Comparison of ENCODE assay signal across 8 cellular contexts in the genomic region with DNA sequence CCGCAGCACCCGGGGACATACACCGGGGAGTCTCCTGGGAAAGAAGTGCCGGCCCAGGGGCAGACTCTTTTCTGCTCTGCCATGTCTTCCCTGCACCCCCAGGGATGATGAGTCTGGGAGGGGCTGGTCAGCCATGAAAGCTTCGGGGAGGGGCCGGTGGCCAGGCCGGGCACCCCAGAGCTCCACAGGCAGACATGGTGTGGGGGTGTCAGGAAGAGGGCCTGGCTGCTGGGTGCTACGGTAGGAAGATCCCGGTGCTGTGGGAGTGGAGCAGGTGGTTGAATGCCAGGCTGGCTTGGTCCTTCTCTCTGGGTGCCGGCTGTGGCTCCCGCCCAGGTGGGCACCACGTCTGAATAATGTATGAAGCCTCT. TPM values are rescaled to one million over a fixed set of nuclear protein-coding genes. Genes with fewer than 3 reads are reported as not detected.
A peak's percentile ranks its signal among the peaks of the same experiment; 100 is the strongest.
DNase-seq lines count a peak whose midpoint lies in the region; ATAC-seq and TF ChIP-seq lines count a peak whose summit lies in the region.
"Had no signal": no experiment of that assay in that cellular context is flagged by ENCODE, and none has a peak within 500 bp of the region (broad histone marks: within the 10 kb centered on the region; RNA-seq: fewer than 3 reads in every experiment).

No MANE protein-coding gene starts in this region.

- peak overlapping the region; percentile 48 to 80 (median 72) for H3K4me3 Mint-ChIP-seq in CD4-positive, CD25-positive, alpha-beta regulatory T cell
- peak overlapping the region; percentile 69 for H3K4me3 Mint-ChIP-seq in natural killer cell treated with Interleukin-12 subunit alpha and Interleukin-12 subunit beta and Interleukin-15 and Interleukin-18, amount 100 ng/mL, for 72 hours

- H3K18ac ChIP-seq in trophoblast cell (ENCODE audit: low read length) = no peak overlapping the region

- peak overlapping the region; percentile 78 to 96 (median 93) for H3K27ac Mint-ChIP-seq in CD4-positive, CD25-positive, alpha-beta regulatory T cell
- H3K27ac Mint-ChIP-seq in natural killer cell treated with Interleukin-12 subunit alpha and Interleukin-12 subunit beta and Interleukin-15 and Interleukin-18, amount 100 ng/mL, for 72 hours = peak overlapping the region; percentile 62 to 76

- peak overlapping the region; percentile 51 for H3K27ac ChIP-seq in CD4-positive, CD25-positive, alpha-beta regulatory T cell (ENCODE audit: insufficient read depth, low read length, poor library complexity, severe bottlenecking)
- H3K27ac ChIP-seq in adrenal gland (peak overlapping the region; percentile 71 to 97 (median 88)), trophoblast cell (ENCODE audit: low read depth, low read length) (no peak overlapping the region)

- ATAC-seq in CD4-positive, CD25-positive, alpha-beta regulatory T cell (ENCODE audit: low read depth in 2 of 2) = no peak
- no peak for ATAC-seq in natural killer cell treated with Interleukin-12 subunit alpha and Interleukin-12 subunit beta and Interleukin-15 and Interleukin-18, amount 100 ng/mL, for 72 hours
- ATAC-seq in GM19328 (IDR thresholded peaks at IDR 0.05; ENCODE audit: unreplicated experiment) (no peak), HG02623 (IDR thresholded peaks at IDR 0.05; ENCODE audit: unreplicated experiment) (no peak)

- H3K4me1 Mint-ChIP-seq in CD4-positive, CD25-positive, alpha-beta regulatory T cell = peaks cover 0 to 74% (median 17%) of the 10 kb centered on the region in 4 donors
- H3K4me1 Mint-ChIP-seq in natural killer cell treated with Interleukin-12 subunit alpha and Interleukin-12 subunit beta and Interleukin-15 and Interleukin-18, amount 100 ng/mL, for 72 hours (ENCODE audit: low read depth in 2 of 2) = peaks cover 35 to 49% of the 10 kb centered on the region in 2 donors

- WGBS in adrenal gland, 4 donors = 42 to 64% (median 44%) methylated on average over 10 to 12 of the region's 12 CpGs
- no CpG with 5 or more reads among the region's 12 CpGs for WGBS in trophoblast cell (ENCODE audit: extremely low coverage, insufficient coverage, insufficient read length)

- H3K23ac ChIP-seq in trophoblast cell (ENCODE audit: low read length) = no peak overlapping the region

- no peak overlapping the region for H3K4me3 ChIP-seq in CD4-positive, CD25-positive, alpha-beta regulatory T cell (ENCODE audit: low read depth, low read length)
- H3K4me3 ChIP-seq in adrenal gland = peak overlapping the region in 3 of 4 donors; percentile 25 to 60 (median 32)
- no peak overlapping the region for H3K4me3 ChIP-seq in trophoblast cell (ENCODE audit: low read depth, low read length)

- no peak overlapping the region for H2BK12ac ChIP-seq in trophoblast cell (ENCODE audit: low read length)

- peaks cover 86% of the 10 kb centered on the region for H3K4me1 ChIP-seq in CD4-positive, CD25-positive, alpha-beta regulatory T cell (ENCODE audit: control insufficient read depth, insufficient read depth, low read length, poor library complexity, severe bottlenecking)
- peaks cover 22 to 47% of the 10 kb centered on the region in 2 donors for H3K4me1 ChIP-seq in adrenal gland (replicated peaks in 1 of 2)
- no peaks in the 10 kb centered on the region for H3K4me1 ChIP-seq in trophoblast cell (ENCODE audit: control insufficient read depth in 1 of 2, insufficient read depth in 2 of 2, low read length in 2 of 2)

- H3K27me3 Mint-ChIP-seq in CD4-positive, CD25-positive, alpha-beta regulatory T cell = no peaks in the 10 kb centered on the region
- H3K27me3 Mint-ChIP-seq in natural killer cell treated with Interleukin-12 subunit alpha and Interleukin-12 subunit beta and Interleukin-15 and Interleukin-18, amount 100 ng/mL, for 72 hours = no peaks in the 10 kb centered on the region

- no peak overlapping the region for H2AK5ac ChIP-seq in trophoblast cell (ENCODE audit: low read length)

- H4K91ac ChIP-seq in trophoblast cell (ENCODE audit: low read depth, low read length) = no peak overlapping the region

- no peak overlapping the region for H4K12ac ChIP-seq in trophoblast cell (ENCODE audit: low read depth, low read length)

- peaks cover 3% of the 10 kb centered on the region for H3K36me3 Mint-ChIP-seq in CD4-positive, CD25-positive, alpha-beta regulatory T cell
- H3K36me3 Mint-ChIP-seq in natural killer cell treated with Interleukin-12 subunit alpha and Interleukin-12 subunit beta and Interleukin-15 and Interleukin-18, amount 100 ng/mL, for 72 hours = no peaks in the 10 kb centered on the region

- no peak overlapping the region for H2BK120ac ChIP-seq in trophoblast cell (ENCODE audit: insufficient read depth, low read length, poor library complexity)

- H2BK5ac ChIP-seq in trophoblast cell (ENCODE audit: low read depth, low read length, poor library complexity) = no peak overlapping the region

- H3K4ac ChIP-seq in trophoblast cell (ENCODE audit: low read depth, low read length) = no peak overlapping the region

- H3K27me3 ChIP-seq in CD4-positive, CD25-positive, alpha-beta regulatory T cell (ENCODE audit: control insufficient read depth, insufficient read depth, low read length) = no peaks in the 10 kb centered on the region
- H3K27me3 ChIP-seq in adrenal gland = no peaks in the 10 kb centered on the region
- H3K27me3 ChIP-seq in trophoblast cell (ENCODE audit: insufficient read depth, low read length) = no peaks in the 10 kb centered on the region

- H3K9me3 ChIP-seq in CD4-positive, CD25-positive, alpha-beta regulatory T cell (ENCODE audit: control insufficient read depth in 2 of 2, low read length in 2 of 2) = no peaks in the 10 kb centered on the region
- no peaks in the 10 kb centered on the region for H3K9me3 ChIP-seq in adrenal gland (replicated peaks in 1 of 3)
- peaks cover 2% of the 10 kb centered on the region for H3K9me3 ChIP-seq in trophoblast cell (ENCODE audit: insufficient read depth, low read depth, low read length)

- no peak overlapping the region for H3K4me2 ChIP-seq in trophoblast cell (ENCODE audit: low read length)

- H3K9me3 Mint-ChIP-seq in CD4-positive, CD25-positive, alpha-beta regulatory T cell = peaks cover 0 to 1% (median 0%) of the 10 kb centered on the region in 7 donors
- H3K9me3 Mint-ChIP-seq in natural killer cell treated with Interleukin-12 subunit alpha and Interleukin-12 subunit beta and Interleukin-15 and Interleukin-18, amount 100 ng/mL, for 72 hours = no peaks in the 10 kb centered on the region

- H3K79me2 ChIP-seq in trophoblast cell (ENCODE audit: control insufficient read depth, insufficient read depth, low read length, poor library complexity) = no peaks in the 10 kb centered on the region

- no peak for DNase-seq in CD4-positive, CD25-positive, alpha-beta regulatory T cell
- DNase-seq in adrenal gland = no peak
- no peak for DNase-seq in natural killer cell treated with Interleukin-12 subunit alpha and Interleukin-12 subunit beta and Interleukin-15 and Interleukin-18, amount 100 ng/mL, for 72 hours (ENCODE audit: low spot score)
- no peak for DNase-seq in trophoblast cell
- DNase-seq: NCI-H526 treated with DMSO at 0.1 percent for 48 hours, SW 1271 had no signal

- intact Hi-C loops in adrenal gland (cut with DNase I) = no loop called here

- H3K79me1 ChIP-seq in trophoblast cell (ENCODE audit: low read length) = no peaks in the 10 kb centered on the region

- no peak for TF ChIP-seq POLR2A in adrenal gland (IDR thresholded peaks at IDR 0.05)

- no peak overlapping the region for H4K8ac ChIP-seq in trophoblast cell (ENCODE audit: low read depth, low read length)

- H3K14ac ChIP-seq in trophoblast cell (ENCODE audit: low read length) = no peak overlapping the region

- TF ChIP-seq CTCF in adrenal gland (IDR thresholded peaks at IDR 0.05) = no peak

- H3K36me3 ChIP-seq in CD4-positive, CD25-positive, alpha-beta regulatory T cell (ENCODE audit: control insufficient read depth, insufficient read depth, low read length) = peaks cover 4% of the 10 kb centered on the region
- no peaks in the 10 kb centered on the region for H3K36me3 ChIP-seq in adrenal gland (replicated peaks in 1 of 2)
- no peaks in the 10 kb centered on the region for H3K36me3 ChIP-seq in trophoblast cell (ENCODE audit: control insufficient read depth in 1 of 2, insufficient read depth in 2 of 2, low read length in 2 of 2)

- H2AFZ ChIP-seq in trophoblast cell (ENCODE audit: insufficient read depth, low read length, poor library complexity) = no peak overlapping the region

- no peak overlapping the region for H3K9ac ChIP-seq in trophoblast cell (ENCODE audit: low read length)

RNA-seq across cellular contexts. Expression of a gene that starts 17.4 kb away (rescaled TPM):
- 453 TPM for total RNA-seq in CD4-positive, CD25-positive, alpha-beta regulatory T cell
- polyA plus RNA-seq in CD4-positive, CD25-positive, alpha-beta regulatory T cell = 100 to 1,000 TPM; 381 to 514 (median 444) TPM
- 100 to 1,000 TPM; 158 to 323 (median 250) TPM for total RNA-seq in adrenal gland
- 1,000 to 10,000 TPM in 1 of 3 donors, 100 to 1,000 TPM in 2; 319 to 1,341 (median 324) TPM for polyA plus RNA-seq in adrenal gland
- total RNA-seq in natural killer cell treated with Interleukin-12 subunit alpha and Interleukin-12 subunit beta and Interleukin-15 and Interleukin-18, amount 100 ng/mL, for 72 hours = 100 to 1,000 TPM; 240 to 358 TPM
- 0.67 and 0.68 TPM in 2 replicates for polyA plus RNA-seq in trophoblast cell (2013)

RNA-seq across cellular contexts. Expression of a gene that starts 21.4 kb away (rescaled TPM):
- not detected for total RNA-seq in CD4-positive, CD25-positive, alpha-beta regulatory T cell
- under 1 TPM in 3 of 4 donors, not detected in 1; 0.06 to 0.09 (median 0.08) TPM for polyA plus RNA-seq in CD4-positive, CD25-positive, alpha-beta regulatory T cell
- total RNA-seq in adrenal gland = under 1 TPM in 4 of 8 donors, not detected in 4; 0.07 to 0.30 (median 0.15) TPM
- 1 to 10 TPM in 2 of 3 donors, not detected in 1; 1.1 to 2.3 TPM for polyA plus RNA-seq in adrenal gland
- not detected for total RNA-seq in natural killer cell treated with Interleukin-12 subunit alpha and Interleukin-12 subunit beta and Interleukin-15 and Interleukin-18, amount 100 ng/mL, for 72 hours
- polyA plus RNA-seq in trophoblast cell (2013) = not detected in 2 replicates

RNA-seq across cellular contexts. Expression of a gene that starts 31.5 kb away (rescaled TPM):
- not detected for total RNA-seq in CD4-positive, CD25-positive, alpha-beta regulatory T cell
- polyA plus RNA-seq in CD4-positive, CD25-positive, alpha-beta regulatory T cell = not detected
- total RNA-seq in adrenal gland = 1 to 10 TPM in 3 of 8 donors, under 1 TPM in 2, not detected in 3; 0.55 to 4.2 (median 1.4) TPM
- 10 to 100 TPM in 2 of 3 donors, 1 to 10 TPM in 1; 1.9 to 21.8 (median 12.0) TPM for polyA plus RNA-seq in adrenal gland
- 1 to 10 TPM in 1 of 2 donors, not detected in 1; 1.4 TPM for total RNA-seq in natural killer cell treated with Interleukin-12 subunit alpha and Interleukin-12 subunit beta and Interleukin-15 and Interleukin-18, amount 100 ng/mL, for 72 hours
- 1.1 and 1.7 TPM in 2 replicates for polyA plus RNA-seq in trophoblast cell (2013)

RNA-seq across cellular contexts. Expression of a gene that starts 35.5 kb away (rescaled TPM):
- total RNA-seq in CD4-positive, CD25-positive, alpha-beta regulatory T cell = not detected
- polyA plus RNA-seq in CD4-positive, CD25-positive, alpha-beta regulatory T cell = not detected
- total RNA-seq in adrenal gland = 1 to 10 TPM in 1 of 8 donors, under 1 TPM in 1, not detected in 6; 0.61 to 1.2 TPM
- 1 to 10 TPM in 1 of 3 donors, under 1 TPM in 1, not detected in 1; 0.91 to 3.1 TPM for polyA plus RNA-seq in adrenal gland
- not detected for total RNA-seq in natural killer cell treated with Interleukin-12 subunit alpha and Interleukin-12 subunit beta and Interleukin-15 and Interleukin-18, amount 100 ng/mL, for 72 hours
- polyA plus RNA-seq in trophoblast cell (2013) = 1.1 and 1.4 TPM in 2 replicates

RNA-seq across cellular contexts. Expression of a gene that starts 49.2 kb away (rescaled TPM):
- total RNA-seq in CD4-positive, CD25-positive, alpha-beta regulatory T cell = 19.4 TPM
- polyA plus RNA-seq in CD4-positive, CD25-positive, alpha-beta regulatory T cell = 1 to 10 TPM in 1 of 4 donors, not detected in 3; 1.6 TPM
- 1 to 10 TPM in 4 of 8 donors, under 1 TPM in 3, not detected in 1; 0.81 to 8.7 (median 3.4) TPM for total RNA-seq in adrenal gland
- 10 to 100 TPM in 1 of 3 donors, 1 to 10 TPM in 2; 1.0 to 10.6 (median 5.8) TPM for polyA plus RNA-seq in adrenal gland
- under 1 TPM in 1 of 2 donors, not detected in 1; 0.33 TPM for total RNA-seq in natural killer cell treated with Interleukin-12 subunit alpha and Interleukin-12 subunit beta and Interleukin-15 and Interleukin-18, amount 100 ng/mL, for 72 hours
- 4.2 and 4.5 TPM in 2 replicates for polyA plus RNA-seq in trophoblast cell (2013)

Comparison
In these comparisons a context has a peak if more than half of its experiments do, and no peak if none do; other contexts are left out.
1. H3K4me3 ChIP-seq: peak in adrenal gland (3 of 4); none in CD4-positive, CD25-positive, alpha-beta regulatory T cell (single experiment) and trophoblast cell (single experiment).